ENCODE assay signal across 25 cellular contexts in the genomic region with DNA sequence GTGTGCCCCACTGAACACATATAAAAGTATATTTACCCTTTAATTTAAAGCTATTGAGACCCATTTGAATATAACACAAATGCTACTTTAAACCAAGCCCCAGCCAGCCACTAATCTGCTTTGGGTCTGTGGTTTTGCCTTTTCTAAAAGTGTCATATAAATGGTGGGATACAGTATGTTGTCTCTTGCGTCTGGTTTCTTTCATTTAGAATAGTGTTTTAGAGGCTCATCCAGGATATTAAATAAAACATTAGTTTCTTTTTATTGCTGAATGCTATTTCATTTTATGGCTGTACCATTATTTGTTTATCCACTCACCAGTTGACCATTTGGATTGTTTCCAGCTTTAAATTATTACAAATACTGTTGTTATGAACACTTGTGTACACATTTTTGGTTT.
"Had no signal": no experiment of that assay in that cellular context is flagged by ENCODE, and none has a peak within 500 bp of the region (broad histone marks: within the 10 kb centered on the region; RNA-seq: fewer than 3 reads in every experiment).

No MANE protein-coding gene starts in this region.

- DNase-seq: activated CD4-positive, alpha-beta T cell treated with anti-CD3 and anti-CD28 coated beads for 4 hours; activated CD4-positive, alpha-beta T cell treated with anti-CD3 and anti-CD28 coated beads, Interleukin-2, amount 50 U/mL, for 48 hours; activated CD8-positive, alpha-beta memory T cell treated with anti-CD3 and anti-CD28 coated beads for 24 hours; activated effector memory CD4-positive, alpha-beta T cell treated with Interleukin-2 at 50 U/mL for 16 hours; activated naive CD4-positive, alpha-beta T cell treated with Interleukin-2 at 50 U/mL for 16 hours; aorta; brain microvascular endothelial cell; caudate nucleus; foreskin fibroblast; islet precursor cell; left ventricle myocardium superior; mucosa of descending colon; naive B cell; nephron progenitor cell; small intestine; stimulated activated CD4-positive, alpha-beta T cell treated with anti-CD3 and anti-CD28 coated beads, Interleukin-1b, Interleukin-23, amount 100 ng/mL, for 48 hours; stimulated activated CD4-positive, alpha-beta T cell treated with anti-CD3 and anti-CD28 coated beads, Interleukin-4, amount 100 ng/mL, for 4 hours; stimulated activated CD8-positive, alpha-beta memory T cell treated with anti-CD3 and anti-CD28 coated beads, Interleukin-4, amount 100 ng/mL, for 48 hours; stimulated activated naive CD8-positive, alpha-beta T cell treated with anti-CD3 and anti-CD28 coated beads, Interleukin-15, amount 100 ng/mL, for 72 hours; T-helper 2 cell had no signal

- H3K27me3 ChIP-seq: brain microvascular endothelial cell, neutrophil, vagina had no signal

- H3K4me3 ChIP-seq: mucosa of descending colon, vagina had no signal

- ATAC-seq: left ventricle myocardium superior; mucosa of descending colon; sciatic nerve; stimulated activated memory B cell treated with anti-CD40 and anti-IgM and Interleukin-4, amounts not matched to agents 10 μg/mL and 1 μg/mL and 100 μg/mL, for 72 hours; stimulated activated naive CD8-positive, alpha-beta T cell treated with anti-CD3 and anti-CD28 coated beads, Interleukin-15, amount 100 ng/mL, for 72 hours had no signal

- H3K9me3 ChIP-seq: neutrophil, vagina had no signal

- H3K27ac ChIP-seq: brain microvascular endothelial cell, neutrophil, VCaP had no signal

- H3K36me3 ChIP-seq: brain microvascular endothelial cell, neutrophil, vagina had no signal
